In genomic region chr11:94494200-94494545, GRCh38 we compare ENCODE assay signal across 6 cellular contexts. TPM values are rescaled to one million over a fixed set of nuclear protein-coding genes. Genes with fewer than 3 reads are reported as not detected.
DNase-seq lines count a peak whose midpoint lies in the region; ATAC-seq and TF ChIP-seq lines count a peak whose summit lies in the region.

No MANE protein-coding gene starts in this region.

- no peaks in the 10 kb centered on the region for H3K27me3 ChIP-seq in right lobe of liver

- peaks cover 19% of the 10 kb centered on the region for H3K36me3 Mint-ChIP-seq in WTC11

- peaks cover 11% of the 10 kb centered on the region for H3K4me1 Mint-ChIP-seq in WTC11

- H3K9me3 ChIP-seq in right lobe of liver = no peaks in the 10 kb centered on the region

- H3K27ac ChIP-seq in right lobe of liver = peak overlapping the region; percentile 27 to 45 (median 39)

- 0% methylated on average over 4 of the region's 10 CpGs for WGBS in right lobe of liver (ENCODE audit: insufficient coverage, low coverage, low lambda C conversion rate, missing lambda C conversion rate)

- peak overlapping the region; percentile 52 for H3K27ac Mint-ChIP-seq in WTC11

- intact Hi-C loops in right lobe of liver (cut with DNase I) = no loop called here

- TF ChIP-seq POLR2A in right lobe of liver (IDR thresholded peaks at IDR 0.05) = no peak

- CTCF ChIA-PET in WTC11 (lab: Charles Lee) (interaction anchor here (0.6 to 2.2 kb wide), 4 partner anchors 11 to 599 kb away, joined by 3 to 14 read pairs (median 6); no protein-coding TSS in a partner anchor), HEK293T (lab: Yijun Ruan, JAX) (no interaction called here)

- TF ChIP-seq CTCF in WTC11 (IDR thresholded peaks at IDR 0.05) (no peak), right lobe of liver (IDR thresholded peaks at IDR 0.05) (no peak)

- H3K9me3 Mint-ChIP-seq in WTC11 = no peaks in the 10 kb centered on the region

- peak; percentile 24 for DNase-seq in DMS114 treated with DMSO at 0.1 percent for 48 hours (lab: John Stamatoyannopoulos, UW; ENCODE audit: unreplicated experiment)
- no peak for DNase-seq in WTC11 (ENCODE audit: low spot score)
- no peak for DNase-seq in right lobe of liver
- DNase-seq in HEK293T (ENCODE audit: extremely low spot score) = no peak
- DNase-seq in HCEC 1CT = no peak

- peak overlapping the region; percentile 95 for H3K4me3 Mint-ChIP-seq in WTC11

- H3K36me3 ChIP-seq in right lobe of liver = peaks cover 0 to 25% (median 12%) of the 10 kb centered on the region in 4 donors

- no peaks in the 10 kb centered on the region for H3K27me3 Mint-ChIP-seq in WTC11 (ENCODE audit: low read depth)

- H3K4me3 ChIP-seq in right lobe of liver = peak overlapping the region; percentile 83 to 89 (median 87)

- POLR2A ChIA-PET in WTC11 (lab: Charles Lee) = interaction anchor here (0.6 kb wide), 2 partner anchors 50 to 366 kb away, joined by 3 read pairs; partner anchors contain the start of gene PANX1
- POLR2A ChIA-PET in HEK293T (lab: Yijun Ruan, JAX) = interaction anchor here (0.6 to 1.0 kb wide), 3 partner anchors 14 to 479 kb away, joined by 3 read pairs; no protein-coding TSS in a partner anchor

- peaks cover 0 to 15% (median 3%) of the 10 kb centered on the region in 4 donors for H3K4me1 ChIP-seq in right lobe of liver

- ATAC-seq in HG02623 (IDR thresholded peaks at IDR 0.05; ENCODE audit: unreplicated experiment) (peak; percentile 49), WTC11 (peak; percentile 76), right lobe of liver (peak; percentile 62 to 72 (median 68))

TF ChIP-seq in WTC11, 78 proteins besides CTCF, POLR2A, EP300 and RAD21:
- TF ChIP-seq ZNF138 (CRISPR knock-in tag; conservative IDR thresholded peaks at IDR 0.05) (no peak), ZBTB21 (CRISPR knock-in tag; IDR thresholded peaks at IDR 0.05; ENCODE audit: borderline replicate concordance) (no peak), ELF4 (CRISPR knock-in tag; IDR thresholded peaks at IDR 0.05; ENCODE audit: low read depth) (no peak), ZSCAN18 (CRISPR knock-in tag; IDR thresholded peaks at IDR 0.05) (no peak), RORB (CRISPR knock-in tag; IDR thresholded peaks at IDR 0.05) (no peak), MXD4 (CRISPR knock-in tag; IDR thresholded peaks at IDR 0.05; ENCODE audit: borderline replicate concordance) (no peak), AR (CRISPR knock-in tag; IDR thresholded peaks at IDR 0.05) (0 out of 2 replicates have a peak, but pooled peaks have one; percentile 35), E2F1 (CRISPR knock-in tag; IDR thresholded peaks at IDR 0.05) (no peak)

TF ChIP-seq in HEK293T, 16 proteins besides CTCF, POLR2A, EP300 and RAD21:
- TF ChIP-seq CTBP1 (IDR thresholded peaks at IDR 0.05; ENCODE audit: borderline replicate concordance) (no peak), ARNT (IDR thresholded peaks at IDR 0.05) (no peak), FOXA1 (IDR thresholded peaks at IDR 0.05) (no peak), ZNF384 (IDR thresholded peaks at IDR 0.05) (no peak), PKNOX1 (IDR thresholded peaks at IDR 0.05) (no peak), BHLHE40 (IDR thresholded peaks at IDR 0.05; ENCODE audit: borderline replicate concordance) (no peak), FOXM1 (IDR thresholded peaks at IDR 0.05; ENCODE audit: borderline replicate concordance) (no peak)

RNA-seq across cellular contexts. Expression of gene ANKRD49, which starts 0.4 kb away (rescaled TPM):
- total RNA-seq in WTC11 (2021) (9.5 to 9.9 TPM (median 9.6 TPM) in 3 replicates), right lobe of liver (1 to 10 TPM; 4.4 to 6.6 (median 5.1) TPM)

RNA-seq across cellular contexts. Expression of gene MRE11, which starts 0.5 kb away (rescaled TPM):
- total RNA-seq in WTC11 (2021) = 34.3 to 38.2 TPM (median 37.8 TPM) in 3 replicates
- 1 to 10 TPM; 4.5 to 7.7 (median 5.0) TPM for total RNA-seq in right lobe of liver

RNA-seq across cellular contexts. Expression of gene C11orf97, which starts 18.1 kb away (rescaled TPM):
- total RNA-seq in WTC11 (2021) (not detected in 3 replicates), right lobe of liver (1 to 10 TPM in 1 of 6 experiments, under 1 TPM in 1, not detected in 4; 0.40 to 1.7 TPM)

RNA-seq across cellular contexts. Expression of gene FUT4, which starts 49.5 kb away (rescaled TPM):
- 5.1 to 7.7 TPM (median 5.5 TPM) in 3 replicates for total RNA-seq in WTC11 (2021)
- total RNA-seq in right lobe of liver = 1 to 10 TPM in 5 of 6 experiments, under 1 TPM in 1; 0.90 to 3.1 (median 2.0) TPM
